In genomic region chr12:23931176-23931575, GRCh38 we compare ENCODE assay signal across 36 cellular contexts. TPM values are rescaled to one million over a fixed set of nuclear protein-coding genes. Genes with fewer than 3 reads are reported as not detected.
DNase-seq lines count a peak whose midpoint lies in the region; ATAC-seq, FAIRE-seq and TF ChIP-seq lines count a peak whose summit lies in the region.
"Had no signal": no experiment of that assay in that cellular context is flagged by ENCODE, and none has a peak within 500 bp of the region (broad histone marks: within the 10 kb centered on the region; RNA-seq: fewer than 3 reads in every experiment).

No MANE protein-coding gene starts in this region.

- FAIRE-seq in HepG2 (lab: Jason Lieb, UNC): no peak
- no peak for FAIRE-seq in K562 (lab: Jason Lieb, UNC)
- FAIRE-seq in colon (lab: Jason Lieb, UNC): peak; percentile 33
- peak; percentile 41 for FAIRE-seq in islet of Langerhans (lab: Jason Lieb, UNC)
- FAIRE-seq in frontal cortex (lab: Jason Lieb, UNC): no peak
- FAIRE-seq: A549, D721Med had no signal

- H3K9me3 ChIP-seq in HepG2 (ENCODE audit: low read length) (peaks cover 6% of the 10 kb centered on the region; the same call in 1 of the 2 replicates), right lobe of liver (no peaks in the 10 kb centered on the region), K562 (replicated peaks; ENCODE audit: control insufficient read depth, insufficient read depth, low read depth, low read length) (no peaks in the 10 kb centered on the region), ascending aorta (no peaks in the 10 kb centered on the region)
- H3K9me3 ChIP-seq: A549; BE2C; BLaER1; BLaER1 treated with 17β-estradiol and CSF1 and Interleukin-3, amounts not matched to agents 10 nM and 100 nM had no signal

- H3K27ac ChIP-seq in HepG2 (ENCODE audit: extremely low read length, insufficient read depth, low read length) (no peak overlapping the region), right lobe of liver (no peak overlapping the region), K562 (ENCODE audit: extremely low read depth, low read depth, low read length) (no peak overlapping the region), ascending aorta (no peak overlapping the region)
- H3K27ac ChIP-seq: 22Rv1; A549; BLaER1; BLaER1 treated with 17β-estradiol and CSF1 and Interleukin-3, amounts not matched to agents 10 nM and 100 nM; C4-2B had no signal

- 96% methylated on average over 2 of the region's 2 CpGs for WGBS in HepG2 (ENCODE audit: low lambda C conversion rate)
- 75% methylated on average over 2 of the region's 2 CpGs for WGBS in right lobe of liver (ENCODE audit: insufficient coverage, low coverage, low lambda C conversion rate, missing lambda C conversion rate)
- WGBS in K562 (ENCODE audit: insufficient coverage, low coverage, missing lambda C conversion rate): 44% methylated on average over 2 of the region's 2 CpGs

- TF ChIP-seq CTCF in HepG2 (CRISPR knock-in tag; IDR thresholded peaks at IDR 0.05) (no peak), right lobe of liver (IDR thresholded peaks at IDR 0.05) (no peak), K562 (IDR thresholded peaks at IDR 0.05 in 2 of 3, conservative IDR thresholded peaks at IDR 0.05 in 1 of 3; ENCODE audit: insufficient read depth in 2 of 3, low read depth in 1 of 3, low read length in 3 of 3) (no peak), ascending aorta (IDR thresholded peaks at IDR 0.05) (no peak)

- H3K79me2 ChIP-seq in HepG2 (ENCODE audit: insufficient read depth, low read length) (peaks cover 98% of the 10 kb centered on the region), K562 (ENCODE audit: control insufficient read depth, insufficient read depth, low read length) (no peaks in the 10 kb centered on the region)

- H3K27me3 ChIP-seq in HepG2 (ENCODE audit: control insufficient read depth in 1 of 2, insufficient read depth in 2 of 2, low read length in 2 of 2) (no peaks in the 10 kb centered on the region), right lobe of liver (no peaks in the 10 kb centered on the region), K562 (ENCODE audit: control insufficient read depth in 2 of 2, insufficient read depth in 2 of 2, low read length in 2 of 2) (no peaks in the 10 kb centered on the region), ascending aorta (no peaks in the 10 kb centered on the region)
- H3K27me3 ChIP-seq: BE2C; BLaER1; BLaER1 treated with 17β-estradiol and CSF1 and Interleukin-3, amounts not matched to agents 10 nM and 100 nM had no signal

- H3K36me3 ChIP-seq in HepG2 (replicated peaks in 1 of 2; ENCODE audit: control insufficient read depth in 1 of 2, insufficient read depth in 2 of 2, low read length in 2 of 2): no peaks in the 10 kb centered on the region; a peak in 1 of 5 replicates
- no peaks in the 10 kb centered on the region for H3K36me3 ChIP-seq in right lobe of liver
- no peaks in the 10 kb centered on the region for H3K36me3 ChIP-seq in K562 (ENCODE audit: control insufficient read depth, insufficient read depth, low read length)
- no peaks in the 10 kb centered on the region for H3K36me3 ChIP-seq in ascending aorta
- H3K36me3 ChIP-seq: BE2C; BLaER1; BLaER1 treated with 17β-estradiol and CSF1 and Interleukin-3, amounts not matched to agents 10 nM and 100 nM had no signal

- in situ Hi-C loops in HepG2 (cut with HindIII; ENCODE audit: extremely low pct_ligation_motif_present, low pct_unique_long_range_greater_than_20kb): no loop called here
- in situ Hi-C loops in K562 (cut with MboI): no loop called here

- no peak for DNase-seq in HepG2 (ENCODE audit: low spot score)
- no peak for DNase-seq in right lobe of liver
- no peak for DNase-seq in K562 (ENCODE audit: extremely low read depth in 1 of 4, low spot score in 3 of 4)
- no peak for DNase-seq in ascending aorta (ENCODE audit: low spot score in 2 of 2)
- DNase-seq in activated CD4-positive, alpha-beta T cell treated with anti-CD3 and anti-CD28 coated beads for 1 hour: no peak
- no peak for DNase-seq in frontal cortex (ENCODE audit: low spot score in 2 of 2)
- DNase-seq: 8988T; ACHN; AML-193; BE2C; C1 segment of cervical spinal cord; Caco-2; Calu3; CD4-positive, alpha-beta memory T cell; CD4-positive, alpha-beta T cell; CD4-positive, CD25-positive, alpha-beta regulatory T cell; CD8-positive, alpha-beta memory T cell; CD8-positive, alpha-beta T cell; COR-L47; DMS 273 treated with DMSO at 0.1 percent for 48 hours; DMS153; DMS53; DMS79; DMS79 treated with DMSO at 0.1 percent for 48 hours; DND-41; EL had no signal

- POLR2A ChIA-PET in HepG2 (lab: Yijun Ruan, JAX) (no interaction called here), K562 (lab: Yijun Ruan, JAX) (interaction anchor here (1.6 kb wide), 1 partner anchor 16 kb away, joined by 4 read pairs; no protein-coding TSS in a partner anchor)

- H2AFZ ChIP-seq in HepG2 (ENCODE audit: low read length) (no peak overlapping the region), K562 (ENCODE audit: low read depth, low read length) (no peak overlapping the region)

- TF ChIP-seq RAD21 in HepG2 (CRISPR knock-in tag; IDR thresholded peaks at IDR 0.05): no peak
- no peak for TF ChIP-seq RAD21 in K562 (CRISPR knock-in tag; conservative IDR thresholded peaks at IDR 0.05 in 1 of 2, IDR thresholded peaks at IDR 0.05 in 1 of 2)

- H3K9me1 ChIP-seq in K562 (ENCODE audit: control insufficient read depth, insufficient read depth, low read length): no peaks in the 10 kb centered on the region

- H3K4me3 ChIP-seq in HepG2 (replicated peaks in 1 of 3; ENCODE audit: insufficient read depth in 1 of 3, low read depth in 2 of 3, low read length in 3 of 3) (no peak overlapping the region), right lobe of liver (no peak overlapping the region), K562 (no peak overlapping the region), ascending aorta (no peak overlapping the region)
- H3K4me3 ChIP-seq: A549; BLaER1; BLaER1 treated with 17β-estradiol and CSF1 and Interleukin-3, amounts not matched to agents 10 nM and 100 nM had no signal

- H3K4me2 ChIP-seq in HepG2 (ENCODE audit: low read depth, low read length) (no peak overlapping the region), K562 (ENCODE audit: insufficient read depth, low read length) (no peak overlapping the region)
- H3K4me2 ChIP-seq: A549; BLaER1; BLaER1 treated with 17β-estradiol and CSF1 and Interleukin-3, amounts not matched to agents 10 nM and 100 nM had no signal

- TF ChIP-seq POLR2A in HepG2 (IDR thresholded peaks at IDR 0.05; ENCODE audit: insufficient read depth in 1 of 2, low read depth in 2 of 2, low read length in 2 of 2): no peak
- TF ChIP-seq POLR2A in right lobe of liver (IDR thresholded peaks at IDR 0.05): no peak
- no peak for TF ChIP-seq POLR2A in K562 (conservative IDR thresholded peaks at IDR 0.05)

- no peaks in the 10 kb centered on the region; the same call in 1 of the 2 replicates for H4K20me1 ChIP-seq in HepG2 (ENCODE audit: insufficient read depth, low read length)
- no peaks in the 10 kb centered on the region for H4K20me1 ChIP-seq in K562 (replicated peaks; ENCODE audit: control insufficient read depth, insufficient read depth, low read length)
- H4K20me1 ChIP-seq: BLaER1; BLaER1 treated with 17β-estradiol and CSF1 and Interleukin-3, amounts not matched to agents 10 nM and 100 nM had no signal

- BruUV-seq in HepG2 (replicated peaks; lab: Mats Ljungman, UMichigan): no TSS peak
- no TSS peak for BruUV-seq in K562 (replicated peaks; lab: Mats Ljungman, UMichigan)

- ATAC-seq in HepG2 (no peak), right lobe of liver (no peak), K562 (no peak)
- ATAC-seq: A549; CD8-positive, alpha-beta T cell had no signal

- peaks cover 39% of the 10 kb centered on the region for H3K4me1 ChIP-seq in HepG2 (ENCODE audit: insufficient read depth, low read length)
- no peaks in the 10 kb centered on the region for H3K4me1 ChIP-seq in right lobe of liver
- H3K4me1 ChIP-seq in K562 (replicated peaks in 1 of 2; ENCODE audit: control insufficient read depth in 2 of 2, insufficient read depth in 2 of 2, low read length in 2 of 2): no peaks in the 10 kb centered on the region
- no peaks in the 10 kb centered on the region for H3K4me1 ChIP-seq in ascending aorta
- H3K4me1 ChIP-seq: A549; BE2C; BLaER1; BLaER1 treated with 17β-estradiol and CSF1 and Interleukin-3, amounts not matched to agents 10 nM and 100 nM; Caco-2 had no signal

- H3K9ac ChIP-seq in HepG2 (ENCODE audit: insufficient read depth, low read depth, low read length) (no peak overlapping the region), K562 (ENCODE audit: insufficient read depth in 1 of 2, low read depth in 2 of 2, low read length in 2 of 2) (no peak overlapping the region)
- H3K9ac ChIP-seq: BLaER1; BLaER1 treated with 17β-estradiol and CSF1 and Interleukin-3, amounts not matched to agents 10 nM and 100 nM had no signal

- TF ChIP-seq EP300 in HepG2 (IDR thresholded peaks at IDR 0.05; ENCODE audit: low read depth in 2 of 2, low read length in 2 of 2) (no peak), HepG2 (CRISPR knock-in tag; IDR thresholded peaks at IDR 0.05; ENCODE audit: borderline replicate concordance) (no peak), K562 (IDR thresholded peaks at IDR 0.05; ENCODE audit: low read length) (no peak)

- intact Hi-C loops in HepG2 (cut with micrococcal nuclease; ENCODE audit: unreplicated experiment) (no loop called here), right lobe of liver (cut with DNase I) (no loop called here), K562 (cut with micrococcal nuclease) (no loop called here), ascending aorta (cut with DNase I) (no loop called here)

- CTCF ChIA-PET in HepG2 (lab: Yijun Ruan, JAX; ENCODE audit: low intra/inter-chr PET ratio, low total read pairs) (no interaction called here), K562 (lab: Yijun Ruan, JAX; ENCODE audit: low intra/inter-chr PET ratio) (no interaction called here)

RNA-seq across cellular contexts. Expression of gene SOX5, which starts 18.3 kb away (rescaled TPM):
- total RNA-seq in HepG2 (2016; rRNA removed; fragmentation: Illumina TruSeq; extraction: Trizol) (42.9 and 76.4 TPM in 2 replicates), right lobe of liver (10 to 100 TPM; 14.8 to 34.3 (median 31.1) TPM), K562 (2014; rRNA removed) (12.5 and 13.4 TPM in 2 replicates), K562 (2014; rRNA removed; fragmentation: Illumina TruSeq; extraction: Trizol) (12.3 and 13.7 TPM in 2 replicates), K562 (2015; rRNA removed; fragmentation: Illumina TruSeq; extraction: Trizol) (8.3 and 9.3 TPM in 2 replicates), K562 (2021) (11.9 and 14.1 TPM in 2 replicates), ascending aorta (18.2 TPM), frontal cortex (107 TPM)
- total RNA-seq in HepG2 (2016; cell fraction: cytosol; rRNA removed; fragmentation: Illumina TruSeq; extraction: Trizol; ENCODE audit: low read depth): 197 and 224 TPM in 2 replicates
- 43.4 and 67.6 TPM in 2 replicates for total RNA-seq in HepG2 (2016; cell fraction: insoluble cytoplasmic fraction; rRNA removed; fragmentation: Illumina TruSeq; extraction: Trizol)
- total RNA-seq in HepG2 (2016; cell fraction: membrane; rRNA removed; fragmentation: Illumina TruSeq; extraction: Trizol): 53.4 and 59.2 TPM in 2 replicates
- total RNA-seq in HepG2 (2016; cell fraction: nucleus; rRNA removed; fragmentation: Illumina TruSeq; extraction: Trizol): 328 and 346 TPM in 2 replicates
- polyA plus RNA-seq in HepG2 (2011; rRNA removed) (17.9 and 18.5 TPM in 2 replicates), K562 (2011; rRNA removed) (12.8 and 16.5 TPM in 2 replicates), K562 (2014; fragmentation: Illumina TruSeq; extraction: Trizol) (9.1 and 9.5 TPM in 2 replicates), K562 (2014; fragmentation: Nextera tagmentation; extraction: Ambion mirVana) (10 to 100 TPM; 10.9 to 12.3 TPM), K562 (2014; rRNA removed) (9.6 and 10.1 TPM in 2 replicates)
- 8.8 and 11.0 TPM in 2 replicates for polyA plus RNA-seq in HepG2 (2011; cell fraction: cytosol; rRNA removed)
- polyA plus RNA-seq in HepG2 (2011; cell fraction: nucleus; rRNA removed): 21.4 and 35.4 TPM in 2 replicates
- 6.1 and 6.7 TPM in 2 replicates for polyA plus RNA-seq in HepG2 (2012)
- polyA plus RNA-seq in HepG2 (2016; cell fraction: cytosol; fragmentation: Illumina TruSeq; extraction: Trizol; ENCODE audit: low read depth): 1.5 and 1.6 TPM in 2 replicates
- polyA plus RNA-seq in HepG2 (2016; cell fraction: insoluble cytoplasmic fraction; fragmentation: Illumina TruSeq; extraction: Trizol; ENCODE audit: low read depth): 16.8 and 17.1 TPM in 2 replicates
- polyA plus RNA-seq in HepG2 (2016; cell fraction: membrane; fragmentation: Illumina TruSeq; extraction: Trizol; ENCODE audit: low read depth): 2.0 and 3.2 TPM in 2 replicates
- 27.3 and 29.1 TPM in 2 replicates for polyA plus RNA-seq in HepG2 (2016; cell fraction: nucleus; fragmentation: Illumina TruSeq; extraction: Trizol; ENCODE audit: insufficient read depth, low read depth)
- 259 TPM in 1 of 2 replicates, not detected in the other for polyA minus RNA-seq in HepG2 (2011; rRNA and poly(A)+ RNA removed; ENCODE audit: low replicate concordance)
- 21.6 and 22.5 TPM in 2 replicates for polyA minus RNA-seq in HepG2 (2011; cell fraction: cytosol; rRNA and poly(A)+ RNA removed)
- 385 and 392 TPM in 2 replicates for polyA minus RNA-seq in HepG2 (2011; cell fraction: nucleus; rRNA and poly(A)+ RNA removed)
- total RNA-seq in K562 (2011; cell fraction: chromatin; rRNA removed; ENCODE audit: low replicate concordance): 17.1 and 17.2 TPM in 2 replicates
- 12.8 and 13.2 TPM in 2 replicates for total RNA-seq in K562 (2011; cell fraction: nucleolus; rRNA removed)
- 11.1 and 21.6 TPM in 2 replicates for total RNA-seq in K562 (2011; cell fraction: nucleoplasm; rRNA removed)
- 7.9 and 11.8 TPM in 2 replicates for polyA plus RNA-seq in K562 (2011; cell fraction: cytosol; rRNA removed)
- polyA plus RNA-seq in K562 (2011; cell fraction: nucleus; rRNA removed): 14.5 and 21.2 TPM in 2 replicates
- 4.3 and 4.7 TPM in 2 replicates for polyA plus RNA-seq in K562 (2012)
- 24.7 and 33.1 TPM in 2 replicates for polyA minus RNA-seq in K562 (2011; rRNA and poly(A)+ RNA removed)
- 5.9 and 21.4 TPM in 2 replicates for polyA minus RNA-seq in K562 (2011; cell fraction: cytosol; rRNA and poly(A)+ RNA removed)
- polyA minus RNA-seq in K562 (2011; cell fraction: nucleus; rRNA and poly(A)+ RNA removed): 21.3 and 27.2 TPM in 2 replicates
- total RNA-seq: A172; Calu3; CD4-positive, alpha-beta memory T cell; CD4-positive, alpha-beta T cell; CD4-positive, CD25-positive, alpha-beta regulatory T cell; CD8-positive, alpha-beta T cell had no signal
- polyA plus RNA-seq: A549; CD14-positive monocyte; CD4-positive, CD25-positive, alpha-beta regulatory T cell; CD8-positive, alpha-beta memory T cell had no signal

Comparison
In these comparisons a context has a peak if more than half of its experiments do, and no peak if none do; other contexts are left out.
1. Of the 241 proteins assayed by ChIP-seq in both HepG2 and K562: peak only in HepG2: CHD4; only in K562: ZFP36; in both: none; in neither: 238; mixed calls (peak in some experiments, not most) for 1.